ENCODE assay signal across 9 cellular contexts in the genomic region with DNA sequence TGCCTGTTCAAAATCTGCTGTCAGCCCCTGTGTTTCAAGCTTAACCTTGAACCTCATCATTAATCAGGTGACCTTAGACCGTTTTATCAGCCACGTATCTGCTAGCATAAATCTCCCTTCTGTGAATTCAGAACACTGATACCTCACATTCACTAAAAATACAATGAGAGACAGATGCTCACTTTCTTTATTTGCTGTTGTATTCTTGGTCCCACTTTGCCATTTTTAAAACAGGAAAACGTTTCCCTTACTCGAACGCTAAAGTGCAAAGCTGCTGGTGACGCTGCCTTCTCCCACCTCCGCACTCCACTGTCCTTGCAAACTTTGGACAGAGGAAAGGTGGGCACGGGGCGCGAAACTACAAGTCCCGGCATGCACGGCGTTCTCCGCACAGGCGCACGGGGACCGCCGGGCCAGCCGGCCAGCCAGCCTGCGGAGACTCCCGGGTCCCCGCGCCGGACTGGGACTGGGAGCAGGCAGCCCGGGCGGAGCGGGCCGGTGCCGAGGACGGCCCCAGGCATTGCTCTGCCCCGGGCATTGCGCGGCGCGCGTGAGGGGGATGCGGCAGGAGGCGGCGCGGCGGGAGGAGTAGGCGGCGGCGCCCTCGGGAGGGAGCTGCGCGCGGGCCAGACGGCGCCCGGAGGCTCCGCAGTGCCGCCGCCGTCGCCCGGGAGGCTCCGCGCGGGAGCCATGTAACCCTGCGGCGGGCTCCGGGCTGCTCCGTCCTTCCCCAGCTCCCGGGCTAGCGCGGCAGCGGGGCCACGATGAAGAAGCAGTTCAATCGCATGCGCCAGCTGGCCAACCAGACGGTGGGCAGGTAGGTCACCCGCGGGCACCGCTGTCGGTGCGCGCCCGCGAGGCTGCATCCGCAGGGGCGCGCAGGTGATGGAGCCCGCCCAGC. TPM values are rescaled to one million over a fixed set of nuclear protein-coding genes. Genes with fewer than 3 reads are reported as not detected.
DNase-seq lines count a peak whose midpoint lies in the region; ATAC-seq and TF ChIP-seq lines count a peak whose summit lies in the region.
"Had no signal": no experiment of that assay in that cellular context is flagged by ENCODE, and none has a peak within 500 bp of the region (broad histone marks: within the 10 kb centered on the region; RNA-seq: fewer than 3 reads in every experiment).

A gene with protein sequence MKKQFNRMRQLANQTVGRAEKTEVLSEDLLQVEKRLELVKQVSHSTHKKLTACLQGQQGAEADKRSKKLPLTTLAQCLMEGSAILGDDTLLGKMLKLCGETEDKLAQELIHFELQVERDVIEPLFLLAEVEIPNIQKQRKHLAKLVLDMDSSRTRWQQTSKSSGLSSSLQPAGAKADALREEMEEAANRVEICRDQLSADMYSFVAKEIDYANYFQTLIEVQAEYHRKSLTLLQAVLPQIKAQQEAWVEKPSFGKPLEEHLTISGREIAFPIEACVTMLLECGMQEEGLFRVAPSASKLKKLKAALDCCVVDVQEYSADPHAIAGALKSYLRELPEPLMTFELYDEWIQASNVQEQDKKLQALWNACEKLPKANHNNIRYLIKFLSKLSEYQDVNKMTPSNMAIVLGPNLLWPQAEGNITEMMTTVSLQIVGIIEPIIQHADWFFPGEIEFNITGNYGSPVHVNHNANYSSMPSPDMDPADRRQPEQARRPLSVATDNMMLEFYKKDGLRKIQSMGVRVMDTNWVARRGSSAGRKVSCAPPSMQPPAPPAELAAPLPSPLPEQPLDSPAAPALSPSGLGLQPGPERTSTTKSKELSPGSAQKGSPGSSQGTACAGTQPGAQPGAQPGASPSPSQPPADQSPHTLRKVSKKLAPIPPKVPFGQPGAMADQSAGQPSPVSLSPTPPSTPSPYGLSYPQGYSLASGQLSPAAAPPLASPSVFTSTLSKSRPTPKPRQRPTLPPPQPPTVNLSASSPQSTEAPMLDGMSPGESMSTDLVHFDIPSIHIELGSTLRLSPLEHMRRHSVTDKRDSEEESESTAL (plus strand): TSS at position 424 of the 901 bp plus-strand sequence. CDS start 341 bp downstream, at position 765.

- H3K27me3 ChIP-seq in right atrium auricular region = no peaks in the 10 kb centered on the region

- H3K27ac ChIP-seq in right atrium auricular region = peak within 1 kb of the TSS; percentile 29 to 67

- DNase-seq in AG09309 (ENCODE audit: low read depth) = no peak
- DNase-seq in NCI-H2227 treated with DMSO at 0.1 percent for 48 hours (lab: John Stamatoyannopoulos, UW) = peak; percentile 5
- DNase-seq in amygdala (lab: John Stamatoyannopoulos, UW) = peak in 45 of 56 donors; percentile 5 to 78 (median 38)
- peak; percentile 62 for DNase-seq in right atrium auricular region (ENCODE audit: low spot score)
- DNase-seq in pons (ENCODE audit: low spot score) = peak; percentile 25
- no peak for DNase-seq in OCI-M2 (lab: John Stamatoyannopoulos, UW; ENCODE audit: unreplicated experiment)

- H3K9me3 ChIP-seq in right atrium auricular region = no peaks in the 10 kb centered on the region

- no peaks in the 10 kb centered on the region for H3K36me3 ChIP-seq in right atrium auricular region

- peak; percentile 95 for ATAC-seq in GM18502 (IDR thresholded peaks at IDR 0.05; ENCODE audit: poor library complexity, unreplicated experiment)
- ATAC-seq in HG02884 (IDR thresholded peaks at IDR 0.05; ENCODE audit: unreplicated experiment) = peak; percentile 86

- no peak for TF ChIP-seq CTCF in AG09309 (IDR thresholded peaks at IDR 0.05; ENCODE audit: control insufficient read depth, insufficient read depth, low read depth, low read length, missing control alignments)
- peak in 1 of 2 donors; percentile 19 for TF ChIP-seq CTCF in right atrium auricular region (IDR thresholded peaks at IDR 0.05)

- H3K4me3 ChIP-seq in AG09309 (ENCODE audit: control insufficient read depth, low read depth, low read length) = peak within 1 kb of the TSS; percentile 42
- H3K4me3 ChIP-seq in right atrium auricular region = peak within 1 kb of the TSS; percentile 66 to 74

- peaks cover 0 to 12% of the 10 kb centered on the region in 2 donors for H3K4me1 ChIP-seq in right atrium auricular region

RNA-seq across cellular contexts. Expression of the gene that starts here (rescaled TPM):
- 10 to 100 TPM in 1 of 2 donors, 1 to 10 TPM in 1; 7.8 to 12.2 TPM for total RNA-seq in right atrium auricular region
- total RNA-seq: T-helper 1 cell treated with Interleukin-12 subunit alpha and Interleukin-12 subunit beta and Interleukin-4 antibody, amounts not matched to agents 30 ng/mL and 1 ng/mL, for 36 hours had no signal

Comparison
In these comparisons a context has a peak if more than half of its experiments do, and no peak if none do; other contexts are left out.
1. DNase-seq: peak in NCI-H2227 treated with DMSO at 0.1 percent for 48 hours (single experiment), amygdala (45 of 56), right atrium auricular region (single experiment) and pons (single experiment); none in AG09309 (single experiment) and OCI-M2 (single experiment).